In genomic region chr15:89129816-89130134, GRCh38 we compare ENCODE assay signal across 11 cellular contexts. TPM values are rescaled to one million over a fixed set of nuclear protein-coding genes. Genes with fewer than 3 reads are reported as not detected.
DNase-seq lines count a peak whose midpoint lies in the region; ATAC-seq and TF ChIP-seq lines count a peak whose summit lies in the region.
"Had no signal": no experiment of that assay in that cellular context is flagged by ENCODE, and none has a peak within 500 bp of the region (broad histone marks: within the 10 kb centered on the region; RNA-seq: fewer than 3 reads in every experiment).

No MANE protein-coding gene starts in this region.

- TF ChIP-seq EP300 in upper lobe of left lung (IDR thresholded peaks at IDR 0.05), result no peak

- H3K9me3 ChIP-seq in right atrium auricular region (no peaks in the 10 kb centered on the region), liver (ENCODE audit: control insufficient read depth in 4 of 4, low read length in 3 of 4) (no peaks in the 10 kb centered on the region), upper lobe of left lung (no peaks in the 10 kb centered on the region)

- TF ChIP-seq POLR2A in upper lobe of left lung (IDR thresholded peaks at IDR 0.05), result no peak

- H3K4me3 ChIP-seq in right atrium auricular region (no peak overlapping the region), liver (ENCODE audit: low read depth in 1 of 3, low read length in 3 of 3) (peak overlapping the region; percentile 22 to 57 (median 39)), upper lobe of left lung (no peak overlapping the region)

- TF ChIP-seq CTCF in right atrium auricular region (IDR thresholded peaks at IDR 0.05), result no peak
- TF ChIP-seq CTCF in RWPE1 (conservative IDR thresholded peaks at IDR 0.05; ENCODE audit: low read depth), result peak; percentile 22
- no peak for TF ChIP-seq CTCF in liver (IDR thresholded peaks at IDR 0.05; ENCODE audit: low read depth, low read length, missing input control)
- no peak for TF ChIP-seq CTCF in upper lobe of left lung (IDR thresholded peaks at IDR 0.05)

- peak overlapping the region; percentile 91 to 98 for H3K9ac ChIP-seq in liver (ENCODE audit: low read depth in 1 of 2, low read length in 2 of 2)

- CTCF ChIA-PET in RWPE1 (lab: Yijun Ruan, JAX), result interaction anchor here (0.6 to 1.8 kb wide), 8 partner anchors 10 to 263 kb away, joined by 3 to 11 read pairs (median 4); no protein-coding TSS in a partner anchor

- intact Hi-C loops in Right ventricle myocardium superior (cut with DNase I), result loop anchor here (5.0 to 10.0 kb wide), 2 partner anchors 43 to 75 kb away; no protein-coding TSS in a partner anchor

- H3K36me3 ChIP-seq in right atrium auricular region (peaks cover 24% of the 10 kb centered on the region), liver (ENCODE audit: control insufficient read depth in 4 of 4, insufficient read depth in 3 of 4, low read depth in 1 of 4, low read length in 3 of 4) (peaks cover 0 to 19% (median 2%) of the 10 kb centered on the region in 4 donors), upper lobe of left lung (peaks cover 0 to 37% (median 5%) of the 10 kb centered on the region in 4 donors)

- peak overlapping the region; percentile 56 to 79 for H3K27ac ChIP-seq in right atrium auricular region
- H3K27ac ChIP-seq in RWPE1, result no peak overlapping the region
- peak overlapping the region; percentile 96 for H3K27ac ChIP-seq in liver (ENCODE audit: low read depth in 1 of 2, low read length in 2 of 2)
- peak overlapping the region; percentile 78 to 84 (median 82) for H3K27ac ChIP-seq in upper lobe of left lung

- H3K27me3 ChIP-seq in right atrium auricular region (no peaks in the 10 kb centered on the region), liver (ENCODE audit: control insufficient read depth in 4 of 4, insufficient read depth in 4 of 4, low read length in 3 of 4) (no peaks in the 10 kb centered on the region), upper lobe of left lung (no peaks in the 10 kb centered on the region)

- POLR2A ChIA-PET in RWPE1 (lab: Yijun Ruan, JAX; ENCODE audit: low non-redundant PET), result no interaction called here

- WGBS in liver, result 24% methylated on average over 1 of the region's 1 CpG
- 43 to 44% methylated on average over 1 of the region's 1 CpG for WGBS in upper lobe of left lung, 2 donors

- DNase-seq in right atrium auricular region (ENCODE audit: low spot score) (no peak), Right ventricle myocardium superior (no peak), RWPE1 (ENCODE audit: low spot score) (no peak), upper lobe of left lung (no peak), EL (no peak), NCI-H2227 (lab: John Stamatoyannopoulos, UW; ENCODE audit: unreplicated experiment) (no peak), midbrain (lab: John Stamatoyannopoulos, UW) (no peak)
- DNase-seq: amniotic stem cell, NCI-H1048, NCI-H2107 had no signal

- ATAC-seq in Right ventricle myocardium superior (ENCODE audit: poor library complexity), result no peak
- ATAC-seq in upper lobe of left lung (ENCODE audit: low FRiP score in 2 of 2), result no peak

- H3K4me1 ChIP-seq in right atrium auricular region, result peaks cover 0 to 80% of the 10 kb centered on the region in 2 donors
- H3K4me1 ChIP-seq in liver (ENCODE audit: control insufficient read depth in 4 of 4, insufficient read depth in 4 of 4, low read length in 3 of 4), result peaks cover 17 to 82% (median 49%) of the 10 kb centered on the region in 4 donors
- peaks cover 25 to 58% (median 43%) of the 10 kb centered on the region in 4 donors for H3K4me1 ChIP-seq in upper lobe of left lung

- no peak for TF ChIP-seq RAD21 in liver (IDR thresholded peaks at IDR 0.05)

TF ChIP-seq in liver, 16 proteins besides CTCF, POLR2A, EP300 and RAD21:
- TF ChIP-seq JUND (IDR thresholded peaks at IDR 0.05) (no peak), EGR1 (IDR thresholded peaks at IDR 0.05; ENCODE audit: low read depth in 2 of 2) (no peak), HNF4G (IDR thresholded peaks at IDR 0.05) (no peak), REST (IDR thresholded peaks at IDR 0.05) (no peak), ATF3 (IDR thresholded peaks at IDR 0.05) (no peak), RXRA (IDR thresholded peaks at IDR 0.05) (no peak), HNF4A (conservative IDR thresholded peaks at IDR 0.05) (no peak), MAX (IDR thresholded peaks at IDR 0.05) (no peak)

RNA-seq across cellular contexts. Expression of gene ABHD2, which starts 41.5 kb away (rescaled TPM):
- total RNA-seq in right atrium auricular region, result 100 to 1,000 TPM; 115 to 118 TPM
- total RNA-seq in Right ventricle myocardium superior, result 59.4 TPM
- 100 to 1,000 TPM in 1 of 2 donors, 10 to 100 TPM in 1; 34.6 to 663 TPM for total RNA-seq in liver
- 10 to 100 TPM; 58.8 to 71.5 TPM for polyA plus RNA-seq in liver
- 100 to 1,000 TPM in 5 of 6 donors, 10 to 100 TPM in 1; 84.1 to 230 (median 174) TPM for total RNA-seq in upper lobe of left lung

Comparison
In these comparisons a context has a peak if more than half of its experiments do, and no peak if none do; other contexts are left out.
1. H3K4me3 ChIP-seq: peak in liver (3 of 3); none in right atrium auricular region (0 of 2) and upper lobe of left lung (0 of 4).